In genomic region chr18:76885011-76885410, GRCh38 we compare ENCODE assay signal across 22 cellular contexts.
DNase-seq lines count a peak whose midpoint lies in the region; ATAC-seq and TF ChIP-seq lines count a peak whose summit lies in the region.
"Had no signal": no experiment of that assay in that cellular context is flagged by ENCODE, and none has a peak within 500 bp of the region (broad histone marks: within the 10 kb centered on the region; RNA-seq: fewer than 3 reads in every experiment).

No MANE protein-coding gene starts in this region.

- no peaks in the 10 kb centered on the region for H4K20me1 ChIP-seq in mammary epithelial cell (ENCODE audit: insufficient read depth, low read length)

- no peak for ATAC-seq in activated CD4-positive, alpha-beta T cell treated with anti-CD3 and anti-CD28 coated beads for 36 hours
- no peak for ATAC-seq in HG03460 (IDR thresholded peaks at IDR 0.05; ENCODE audit: unreplicated experiment)
- ATAC-seq: GM12878 had no signal

- H3K27me3 ChIP-seq in dorsolateral prefrontal cortex (no peaks in the 10 kb centered on the region), mammary epithelial cell (ENCODE audit: insufficient read depth, low read length) (no peaks in the 10 kb centered on the region)
- H3K27me3 ChIP-seq: BE2C; BLaER1 treated with 17β-estradiol and CSF1 and Interleukin-3, amounts not matched to agents 10 nM and 100 nM had no signal

- H3K4me1 ChIP-seq in mammary epithelial cell (ENCODE audit: insufficient read depth, low read length), result no peaks in the 10 kb centered on the region
- H3K4me1 ChIP-seq: BE2C; BLaER1 treated with 17β-estradiol and CSF1 and Interleukin-3, amounts not matched to agents 10 nM and 100 nM; HAP-1 had no signal

- H3K79me2 ChIP-seq in mammary epithelial cell (ENCODE audit: insufficient read depth, low read length), result no peaks in the 10 kb centered on the region

- no peaks in the 10 kb centered on the region for H3K9me3 Mint-ChIP-seq in activated CD4-positive, alpha-beta T cell treated with anti-CD3 and anti-CD28 coated beads, Interleukin-2, amount 10 ng/mL, durations not matched to agents 24 days and 14 days
- H3K9me3 Mint-ChIP-seq in activated CD4-positive, alpha-beta T cell treated with anti-CD3 and anti-CD28 coated beads for 36 hours (ENCODE audit: low read depth), result no peaks in the 10 kb centered on the region
- H3K9me3 Mint-ChIP-seq in neural crest cell, result no peaks in the 10 kb centered on the region
- H3K9me3 Mint-ChIP-seq: CD4-positive, alpha-beta T cell; CD8-positive, alpha-beta memory T cell; HFFc6 had no signal

- in situ Hi-C loops in mammary epithelial cell (cut with MboI; ENCODE audit: low sequenced_read_pairs in 2 of 2), result no loop called here

- H3K4me3 ChIP-seq in dorsolateral prefrontal cortex (no peak overlapping the region), mammary epithelial cell (replicated peaks in 1 of 3; ENCODE audit: insufficient read depth in 1 of 3, low read depth in 2 of 3, low read length in 3 of 3) (no peak overlapping the region)
- H3K4me3 ChIP-seq: BLaER1 treated with 17β-estradiol and CSF1 and Interleukin-3, amounts not matched to agents 10 nM and 100 nM; GM12878; HAP-1 had no signal

- no peaks in the 10 kb centered on the region for H3K27me3 Mint-ChIP-seq in activated CD4-positive, alpha-beta T cell treated with anti-CD3 and anti-CD28 coated beads, Interleukin-2, amount 10 ng/mL, durations not matched to agents 24 days and 14 days
- H3K27me3 Mint-ChIP-seq in activated CD4-positive, alpha-beta T cell treated with anti-CD3 and anti-CD28 coated beads for 36 hours, result no peaks in the 10 kb centered on the region
- H3K27me3 Mint-ChIP-seq in neural crest cell (ENCODE audit: low read depth), result no peaks in the 10 kb centered on the region
- H3K27me3 Mint-ChIP-seq: CD4-positive, alpha-beta T cell; CD8-positive, alpha-beta memory T cell had no signal

- BruUV-seq in mammary epithelial cell (replicated peaks; lab: Mats Ljungman, UMichigan), result no TSS peak

- TF ChIP-seq CTCF in dorsolateral prefrontal cortex (IDR thresholded peaks at IDR 0.05 in 54 of 56, conservative IDR thresholded peaks at IDR 0.05 in 2 of 56; ENCODE audit: low read depth in 1 of 56, partially characterized antibody in 56 of 56) (no peak), neural crest cell (conservative IDR thresholded peaks at IDR 0.05) (no peak), mammary epithelial cell (conservative IDR thresholded peaks at IDR 0.05 in 1 of 2, IDR thresholded peaks at IDR 0.05 in 1 of 2; ENCODE audit: extremely low read depth in 1 of 2, insufficient read depth in 1 of 2, low read depth in 1 of 2, low read length in 2 of 2) (no peak)

- peaks cover 11% of the 10 kb centered on the region for H3K36me3 ChIP-seq in mammary epithelial cell (ENCODE audit: insufficient read depth, low read length)
- H3K36me3 ChIP-seq: BE2C had no signal

- no peaks in the 10 kb centered on the region for H3K4me1 Mint-ChIP-seq in activated CD4-positive, alpha-beta T cell treated with anti-CD3 and anti-CD28 coated beads, Interleukin-2, amount 10 ng/mL, durations not matched to agents 24 days and 14 days
- no peaks in the 10 kb centered on the region for H3K4me1 Mint-ChIP-seq in activated CD4-positive, alpha-beta T cell treated with anti-CD3 and anti-CD28 coated beads for 36 hours
- H3K4me1 Mint-ChIP-seq in neural crest cell, result peaks cover 26% of the 10 kb centered on the region
- H3K4me1 Mint-ChIP-seq: CD14-positive monocyte; CD8-positive, alpha-beta memory T cell had no signal

- dilution Hi-C loops in mammary epithelial cell (cut with HindIII; ENCODE audit: low sequenced_read_pairs), result no loop called here

- intact Hi-C loops in activated CD4-positive, alpha-beta T cell treated with anti-CD3 and anti-CD28 coated beads, Interleukin-2, amount 10 ng/mL, durations not matched to agents 24 days and 14 days (cut with micrococcal nuclease), result no loop called here
- intact Hi-C loops in activated CD4-positive, alpha-beta T cell treated with anti-CD3 and anti-CD28 coated beads for 36 hours (cut with DNase I, micrococcal nuclease), result no loop called here
- intact Hi-C loops in dorsolateral prefrontal cortex (cut with DNase I), result loop anchor here in 1 of 2 donors (5.0 kb wide), 1 partner anchor 177 kb away; no protein-coding TSS in a partner anchor
- intact Hi-C loops in mammary epithelial cell (cut with micrococcal nuclease), result no loop called here

- no peak overlapping the region for H3K27ac Mint-ChIP-seq in activated CD4-positive, alpha-beta T cell treated with anti-CD3 and anti-CD28 coated beads, Interleukin-2, amount 10 ng/mL, durations not matched to agents 24 days and 14 days
- H3K27ac Mint-ChIP-seq in activated CD4-positive, alpha-beta T cell treated with anti-CD3 and anti-CD28 coated beads for 36 hours, result no peak overlapping the region
- peak overlapping the region; percentile 47 for H3K27ac Mint-ChIP-seq in neural crest cell (ENCODE audit: unreplicated experiment)
- H3K27ac Mint-ChIP-seq: CD4-positive, alpha-beta T cell; CD8-positive, alpha-beta memory T cell; HFFc6 had no signal

- H3K4me3 Mint-ChIP-seq in activated CD4-positive, alpha-beta T cell treated with anti-CD3 and anti-CD28 coated beads, Interleukin-2, amount 10 ng/mL, durations not matched to agents 24 days and 14 days, result no peak overlapping the region
- H3K4me3 Mint-ChIP-seq in activated CD4-positive, alpha-beta T cell treated with anti-CD3 and anti-CD28 coated beads for 36 hours, result no peak overlapping the region
- H3K4me3 Mint-ChIP-seq in neural crest cell, result no peak overlapping the region
- H3K4me3 Mint-ChIP-seq: CD14-positive monocyte; CD4-positive, alpha-beta T cell; CD8-positive, alpha-beta memory T cell; HFFc6 had no signal

- WGBS in mammary epithelial cell (ENCODE audit: low coverage, missing lambda C conversion rate), result 100% methylated on average over 5 of the region's 5 CpGs

- CTCF ChIA-PET in activated CD4-positive, alpha-beta T cell treated with anti-CD3 and anti-CD28 coated beads for 36 hours (lab: Charles Lee), result no interaction called here
- CTCF ChIA-PET in mammary epithelial cell (lab: Charles Lee; ENCODE audit: low non-redundant PET), result no interaction called here

- H3K4me2 ChIP-seq in mammary epithelial cell (ENCODE audit: insufficient read depth, low read depth, low read length), result no peak overlapping the region
- H3K4me2 ChIP-seq: BLaER1 treated with 17β-estradiol and CSF1 and Interleukin-3, amounts not matched to agents 10 nM and 100 nM had no signal

- H3K27ac ChIP-seq in dorsolateral prefrontal cortex (peak overlapping the region in 43 of 59 donors; percentile 9 to 82 (median 57)), mammary epithelial cell (ENCODE audit: insufficient read depth, low read depth, low read length) (no peak overlapping the region)
- H3K27ac ChIP-seq: 22Rv1; BLaER1 treated with 17β-estradiol and CSF1 and Interleukin-3, amounts not matched to agents 10 nM and 100 nM had no signal

- no peak overlapping the region for H3K9ac ChIP-seq in mammary epithelial cell (ENCODE audit: insufficient read depth, low read length)
- H3K9ac ChIP-seq: BLaER1 treated with 17β-estradiol and CSF1 and Interleukin-3, amounts not matched to agents 10 nM and 100 nM had no signal

- peak; percentile 48 for DNase-seq in activated CD4-positive, alpha-beta T cell treated with anti-CD3 and anti-CD28 coated beads, Interleukin-2, amount 10 ng/mL, durations not matched to agents 24 days and 14 days
- DNase-seq in activated CD4-positive, alpha-beta T cell treated with anti-CD3 and anti-CD28 coated beads for 36 hours, result no peak
- DNase-seq in dorsolateral prefrontal cortex (no peak), neural crest cell (ENCODE audit: low read depth, low spot score) (no peak), amygdala (lab: John Stamatoyannopoulos, UW) (no peak), mammary epithelial cell (no peak)
- DNase-seq: AML-193; BE2C; CD4-positive, alpha-beta T cell; CD8-positive, alpha-beta memory T cell; DMS 273 treated with DMSO at 0.1 percent for 48 hours; DMS79; EL; GDM1; GOT3; HFFc6 had no signal

- H3K36me3 Mint-ChIP-seq in activated CD4-positive, alpha-beta T cell treated with anti-CD3 and anti-CD28 coated beads, Interleukin-2, amount 10 ng/mL, durations not matched to agents 24 days and 14 days (ENCODE audit: low read depth), result peaks cover 47% of the 10 kb centered on the region
- peaks cover 45% of the 10 kb centered on the region for H3K36me3 Mint-ChIP-seq in activated CD4-positive, alpha-beta T cell treated with anti-CD3 and anti-CD28 coated beads for 36 hours (ENCODE audit: low read depth)
- H3K36me3 Mint-ChIP-seq in neural crest cell (ENCODE audit: low read depth), result peaks cover 28% of the 10 kb centered on the region

- no peaks in the 10 kb centered on the region for H3K9me3 ChIP-seq in mammary epithelial cell (replicated peaks; ENCODE audit: insufficient read depth, low read length)
- H3K9me3 ChIP-seq: BE2C, HAP-1 had no signal

- H2AFZ ChIP-seq in mammary epithelial cell (ENCODE audit: low read depth, low read length), result no peak overlapping the region

- POLR2A ChIA-PET in activated CD4-positive, alpha-beta T cell treated with anti-CD3 and anti-CD28 coated beads for 36 hours (lab: Charles Lee), result no interaction called here
